Comparison of ENCODE assay signal across 24 cellular contexts in the genomic region with DNA sequence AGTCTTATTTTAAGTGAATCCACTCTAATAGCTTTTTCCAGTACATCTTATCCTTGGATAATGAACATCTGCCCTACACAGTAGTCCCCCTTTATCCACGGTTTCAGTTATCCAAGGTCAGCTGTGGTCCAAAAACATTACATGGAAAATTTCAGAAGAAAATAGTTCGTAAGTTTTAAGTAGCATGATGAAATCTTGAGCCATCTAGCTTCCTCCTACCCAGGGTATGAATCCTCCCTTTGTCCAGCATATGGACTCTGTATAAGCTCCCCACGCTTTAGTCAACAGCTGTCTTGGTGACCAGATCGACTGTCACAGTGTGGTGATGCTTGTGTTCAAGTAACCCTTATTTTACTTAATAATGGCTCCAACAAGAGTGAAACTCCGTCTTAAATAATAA.
"Had no signal": no experiment of that assay in that cellular context is flagged by ENCODE, and none has a peak within 500 bp of the region (broad histone marks: within the 10 kb centered on the region; RNA-seq: fewer than 3 reads in every experiment).

No MANE protein-coding gene starts in this region.

- ATAC-seq: activated CD8-positive, alpha-beta memory T cell treated with anti-CD3 and anti-CD28 coated beads, Interleukin-2, amount 10 ng/mL, durations not matched to agents 7 days and 5 days; foreskin keratinocyte; left lobe of liver; pancreas; sciatic nerve; stimulated activated memory B cell treated with anti-CD40 and anti-IgM and Interleukin-4, amounts not matched to agents 10 μg/mL and 1 μg/mL and 100 μg/mL, for 72 hours had no signal

- H3K9me3 ChIP-seq: pancreas, spleen, thoracic aorta, upper lobe of left lung had no signal

- H3K27ac Mint-ChIP-seq: activated CD4-positive, alpha-beta memory T cell treated with anti-CD3 and anti-CD28 coated beads, Interleukin-2, amount 10 ng/mL, durations not matched to agents 7 days and 5 days; activated CD8-positive, alpha-beta memory T cell treated with anti-CD3 and anti-CD28 coated beads, Interleukin-2, amount 10 ng/mL, durations not matched to agents 7 days and 5 days; endodermal cell had no signal

- H3K27ac ChIP-seq: epithelial cell of prostate, foreskin keratinocyte, pancreas had no signal

- H3K4me3 Mint-ChIP-seq: activated CD4-positive, alpha-beta memory T cell treated with anti-CD3 and anti-CD28 coated beads, Interleukin-2, amount 10 ng/mL, durations not matched to agents 7 days and 5 days; endodermal cell had no signal

- H3K27me3 Mint-ChIP-seq: activated CD4-positive, alpha-beta memory T cell treated with anti-CD3 and anti-CD28 coated beads, Interleukin-2, amount 10 ng/mL, durations not matched to agents 7 days and 5 days; activated CD8-positive, alpha-beta memory T cell treated with anti-CD3 and anti-CD28 coated beads, Interleukin-2, amount 10 ng/mL, durations not matched to agents 7 days and 5 days; activated naive CD8-positive, alpha-beta T cell; stimulated activated memory B cell treated with anti-CD40 and anti-IgM and Interleukin-4, amounts not matched to agents 10 μg/mL and 1 μg/mL and 100 μg/mL, for 72 hours had no signal

- FAIRE-seq: colon, keratinocyte, pancreas had no signal

- H3K4me3 ChIP-seq: lung, pancreas, spleen, thoracic aorta, upper lobe of left lung had no signal

- H3K9me3 Mint-ChIP-seq: activated CD4-positive, alpha-beta memory T cell treated with anti-CD3 and anti-CD28 coated beads, Interleukin-2, amount 10 ng/mL, durations not matched to agents 7 days and 5 days; endodermal cell; stimulated activated memory B cell treated with anti-CD40 and anti-IgM and Interleukin-4, amounts not matched to agents 10 μg/mL and 1 μg/mL and 100 μg/mL, for 72 hours had no signal

- DNase-seq: activated CD4-positive, alpha-beta memory T cell treated with anti-CD3 and anti-CD28 coated beads, Interleukin-2, amount 10 ng/mL, durations not matched to agents 7 days and 5 days; activated CD4-positive, alpha-beta T cell treated with anti-CD3 and anti-CD28 coated beads for 48 hours; activated CD4-positive, CD25-positive, alpha-beta regulatory T cell; activated CD8-positive, alpha-beta memory T cell treated with anti-CD3 and anti-CD28 coated beads, Interleukin-2, amount 10 ng/mL, durations not matched to agents 7 days and 5 days; amniotic stem cell; caudate nucleus; endodermal cell; foreskin keratinocyte; glutamatergic neuron; hypothalamus; midbrain; pancreas; spleen; stimulated activated CD4-positive, alpha-beta T cell treated with anti-CD3 and anti-CD28 coated beads, Interleukin-4, amount 100 ng/mL, for 4 hours; upper lobe of left lung had no signal

- H3K36me3 ChIP-seq: pancreas had no signal

- H3K36me3 Mint-ChIP-seq: activated naive CD8-positive, alpha-beta T cell had no signal

- H3K27me3 ChIP-seq: foreskin keratinocyte, pancreas, spleen, upper lobe of left lung had no signal
